8 cellular contexts compared by ENCODE assay signal in genomic region chr2:48420512-48421197, GRCh38. TPM values are rescaled to one million over a fixed set of nuclear protein-coding genes. Genes with fewer than 3 reads are reported as not detected.
DNase-seq lines count a peak whose midpoint lies in the region; TF ChIP-seq lines count a peak whose summit lies in the region.

No MANE protein-coding gene starts in this region.

- no peak overlapping the region for H3K23ac ChIP-seq in neuronal stem cell (ENCODE audit: low read depth, low read length, poor library complexity)

- H2AFZ ChIP-seq in MM.1S (ENCODE audit: low read length) = peak overlapping the region; percentile 12; the same call in 1 of the 2 replicates
- peak overlapping the region; percentile 73 for H2AFZ ChIP-seq in neuronal stem cell (ENCODE audit: low read length)

- H3K27me3 ChIP-seq in MM.1S (replicated peaks; ENCODE audit: insufficient read depth, low read length) (no peaks in the 10 kb centered on the region), neuronal stem cell (ENCODE audit: control insufficient read depth in 3 of 3, insufficient read depth in 3 of 3, low read depth in 1 of 3, low read length in 3 of 3) (no peaks in the 10 kb centered on the region), stomach smooth muscle (ENCODE audit: control insufficient read depth in 1 of 2, insufficient read depth in 2 of 2, low read length in 2 of 2) (no peaks in the 10 kb centered on the region)

- H3K14ac ChIP-seq in neuronal stem cell (ENCODE audit: low read length) = no peak overlapping the region

- peak overlapping the region; percentile 24 for H2BK15ac ChIP-seq in neuronal stem cell (ENCODE audit: low read length)

- WGBS in neuronal stem cell (ENCODE audit: extremely low coverage in 2 of 2, insufficient read length in 2 of 2, insufficient replicate concordance in 1 of 2), 2 donors = no CpG with 5 or more reads among the region's 17 CpGs

- H3K9ac ChIP-seq in MM.1S (ENCODE audit: low read length) (no peak overlapping the region), neuronal stem cell (ENCODE audit: low read depth, low read length, poor library complexity) (no peak overlapping the region), stomach smooth muscle (ENCODE audit: low read length in 2 of 2) (peak overlapping the region in 1 of 2 donors; percentile 21)

- peak; percentile 91 for DNase-seq in ELF-1 (ENCODE audit: low read depth, low spot score)
- peak; percentile 90 for DNase-seq in HCEC 1CT
- peak; percentile 82 for DNase-seq in MM.1S
- peak; percentile 67 to 68 for DNase-seq in SHP77 (lab: John Stamatoyannopoulos, UW)
- DNase-seq in activated T-helper 9 cell treated with anti-CD3 and anti-CD28 coated beads, Interleukin-2, amount 50 U/mL, for 16 hours (ENCODE audit: low read depth) = peak; percentile 87
- DNase-seq in fibroblast of the aortic adventitia (ENCODE audit: low read depth) = peak; percentile 90
- peak; percentile 88 for DNase-seq in neuronal stem cell (ENCODE audit: low spot score)

- no peaks in the 10 kb centered on the region for H3K79me1 ChIP-seq in neuronal stem cell (ENCODE audit: low read depth, low read length)

- H3K18ac ChIP-seq in neuronal stem cell (ENCODE audit: low read length) = peak overlapping the region; percentile 91

- peaks cover 10% of the 10 kb centered on the region for H3K4me1 ChIP-seq in MM.1S (ENCODE audit: low read length)
- peaks cover 8 to 13% of the 10 kb centered on the region in 2 donors for H3K4me1 ChIP-seq in neuronal stem cell (ENCODE audit: control insufficient read depth in 2 of 2, insufficient read depth in 1 of 2, low read depth in 1 of 2, low read length in 2 of 2)
- peaks cover 12% of the 10 kb centered on the region for H3K4me1 ChIP-seq in stomach smooth muscle (ENCODE audit: control insufficient read depth, insufficient read depth, low read length)

- no peak overlapping the region for H3K27ac ChIP-seq in MM.1S (ENCODE audit: low read length)
- H3K27ac ChIP-seq in neuronal stem cell (replicated peaks; ENCODE audit: low read length) = no peak overlapping the region
- no peak overlapping the region for H3K27ac ChIP-seq in stomach smooth muscle (ENCODE audit: low read length)

- no peaks in the 10 kb centered on the region for H3F3A ChIP-seq in MM.1S (ENCODE audit: insufficient read depth, low read length)

- H3K4me2 ChIP-seq in MM.1S (ENCODE audit: low read depth, low read length) (peak overlapping the region; percentile 32; the same call in 1 of the 2 replicates), neuronal stem cell (ENCODE audit: insufficient read depth, low read length, poor library complexity, severe bottlenecking) (no peak overlapping the region)

- H3K9me3 ChIP-seq in MM.1S (replicated peaks; ENCODE audit: insufficient read depth, low read length) (no peaks in the 10 kb centered on the region), neuronal stem cell (replicated peaks in 1 of 2; ENCODE audit: control insufficient read depth in 2 of 2, insufficient read depth in 1 of 2, low read depth in 1 of 2, low read length in 2 of 2) (no peaks in the 10 kb centered on the region), stomach smooth muscle (ENCODE audit: control insufficient read depth in 2 of 2, low read length in 2 of 2) (no peaks in the 10 kb centered on the region)

- no peak overlapping the region for H4K8ac ChIP-seq in neuronal stem cell (ENCODE audit: low read depth, low read length)

- H2BK5ac ChIP-seq in neuronal stem cell (ENCODE audit: low read length) = peak overlapping the region; percentile 4

- H4K20me1 ChIP-seq in MM.1S (ENCODE audit: insufficient read depth, low read length) = no peaks in the 10 kb centered on the region

- no peak overlapping the region for H3K4me3 ChIP-seq in MM.1S (ENCODE audit: low read length)
- H3K4me3 ChIP-seq in fibroblast of the aortic adventitia (ENCODE audit: low read depth, low read length) = no peak overlapping the region
- H3K4me3 ChIP-seq in neuronal stem cell (ENCODE audit: low read length in 2 of 2) = peak overlapping the region in 1 of 2 donors; percentile 1
- H3K4me3 ChIP-seq in stomach smooth muscle (ENCODE audit: low read length in 2 of 2) = peak overlapping the region; percentile 34 to 55

- peak; percentile 97 for TF ChIP-seq CTCF in MM.1S (IDR thresholded peaks at IDR 0.05; ENCODE audit: low read length)
- peak; percentile 97 for TF ChIP-seq CTCF in fibroblast of the aortic adventitia (IDR thresholded peaks at IDR 0.05; ENCODE audit: insufficient read depth, low read length)

- no peak overlapping the region for H4K91ac ChIP-seq in neuronal stem cell (ENCODE audit: low read depth, low read length, poor library complexity)

- peak overlapping the region; percentile 8 for H2AK5ac ChIP-seq in neuronal stem cell (ENCODE audit: low read depth, low read length)

- H3K79me2 ChIP-seq in MM.1S (ENCODE audit: low read length) = no peaks in the 10 kb centered on the region

- H3K36me3 ChIP-seq in MM.1S (replicated peaks; ENCODE audit: insufficient read depth, low read length) (no peaks in the 10 kb centered on the region), neuronal stem cell (replicated peaks in 1 of 2; ENCODE audit: control insufficient read depth in 2 of 2, insufficient read depth in 2 of 2, low read length in 2 of 2) (no peaks in the 10 kb centered on the region), stomach smooth muscle (ENCODE audit: control insufficient read depth in 2 of 2, insufficient read depth in 2 of 2, low read length in 2 of 2) (no peaks in the 10 kb centered on the region)

- no peak overlapping the region for H2BK12ac ChIP-seq in neuronal stem cell (ENCODE audit: low read length)

- H3K4ac ChIP-seq in neuronal stem cell (ENCODE audit: low read length) = no peak overlapping the region

- no peaks in the 10 kb centered on the region for H3K9me2 ChIP-seq in MM.1S (replicated peaks; ENCODE audit: insufficient read depth, low read length)

- H2BK120ac ChIP-seq in neuronal stem cell (ENCODE audit: low read depth, low read length) = peak overlapping the region; percentile 74

RNA-seq across cellular contexts. Expression of gene PPP1R21, which starts 19.9 kb away (rescaled TPM):
- 21.9 and 52.3 TPM in 2 replicates for total RNA-seq in fibroblast of the aortic adventitia (ENCODE audit: low replicate concordance)
- polyA plus RNA-seq in neuronal stem cell (2013, experiment 1 of 2) = 11.5 TPM
- polyA plus RNA-seq in neuronal stem cell (2013, experiment 2 of 2) = 11.0 TPM

Comparison
In these comparisons a context has a peak if more than half of its experiments do, and no peak if none do; other contexts are left out.
1. H3K4me3 ChIP-seq: peak in stomach smooth muscle (2 of 2); none in MM.1S (single experiment) and fibroblast of the aortic adventitia (single experiment).
2. Peak in every context shown above with its lines, with median percentiles within 50 percentile points of each other: DNase-seq.